26 cellular contexts compared by ENCODE assay signal in genomic region chr9:75927351-75927750, GRCh38.
"Had no signal": no experiment of that assay in that cellular context is flagged by ENCODE, and none has a peak within 500 bp of the region (broad histone marks: within the 10 kb centered on the region; RNA-seq: fewer than 3 reads in every experiment).

No MANE protein-coding gene starts in this region.

- H3K9me3 Mint-ChIP-seq: immature natural killer cell had no signal

- H3K4me3 Mint-ChIP-seq: immature natural killer cell; naive B cell; nephron; stimulated activated naive B cell treated with anti-CD40 and anti-IgM and Interleukin-4, amounts not matched to agents 10 μg/mL and 1 μg/mL and 100 μg/mL, for 72 hours; stimulated activated naive CD8-positive, alpha-beta T cell treated with anti-CD3 and anti-CD28 coated beads, Interleukin-15, amount 100 ng/mL, for 72 hours had no signal

- H3K36me3 ChIP-seq: heart left ventricle, pancreas, prostate gland, right lobe of liver, spleen, transverse colon had no signal

- H3K27ac Mint-ChIP-seq: immature natural killer cell; naive B cell; stimulated activated naive B cell treated with anti-CD40 and anti-IgM and Interleukin-4, amounts not matched to agents 10 μg/mL and 1 μg/mL and 100 μg/mL, for 72 hours; stimulated activated naive CD8-positive, alpha-beta T cell treated with anti-CD3 and anti-CD28 coated beads, Interleukin-15, amount 100 ng/mL, for 72 hours had no signal

- FAIRE-seq: keratinocyte, pancreas, urothelium cell line had no signal

- H3K4me3 ChIP-seq: coronary artery, heart left ventricle, pancreas, prostate gland, right lobe of liver, spleen, testis, transverse colon had no signal

- DNase-seq: effector CD4-positive, alpha-beta T cell; foreskin melanocyte; heart left ventricle; hypothalamus; immature natural killer cell; left cardiac atrium; left ventricle myocardium superior; mesendoderm; naive B cell; occipital lobe; pancreas; retina; right lobe of liver; spleen; stimulated activated CD4-positive, alpha-beta T cell treated with anti-CD3 and anti-CD28 coated beads, Interleukin-15, amount 100 ng/mL, for 24 hours; stimulated activated CD4-positive, alpha-beta T cell treated with anti-CD3 and anti-CD28 coated beads, Interleukin-1b, Interleukin-23, amount 100 ng/mL, for 48 hours; stimulated activated CD4-positive, alpha-beta T cell treated with anti-CD3 and anti-CD28 coated beads, Interleukin-4, amount 100 ng/mL, for 24 hours; stimulated activated naive B cell treated with anti-CD40 and anti-IgM and Interleukin-4, amounts not matched to agents 10 μg/mL and 1 μg/mL and 100 μg/mL, for 72 hours; stimulated activated naive CD8-positive, alpha-beta T cell treated with anti-CD3 and anti-CD28 coated beads, Interleukin-15, amount 100 ng/mL, for 72 hours; testis; transverse colon had no signal

- H3K27me3 Mint-ChIP-seq: naive B cell; stimulated activated naive CD8-positive, alpha-beta T cell treated with anti-CD3 and anti-CD28 coated beads, Interleukin-15, amount 100 ng/mL, for 72 hours had no signal

- H3K27me3 ChIP-seq: heart left ventricle, pancreas, right lobe of liver, spleen, testis, transverse colon had no signal

- H3K36me3 Mint-ChIP-seq: immature natural killer cell; naive B cell; stimulated activated naive B cell treated with anti-CD40 and anti-IgM and Interleukin-4, amounts not matched to agents 10 μg/mL and 1 μg/mL and 100 μg/mL, for 72 hours had no signal

- H3K4me1 ChIP-seq: prostate gland, right lobe of liver had no signal

- H3K4me1 Mint-ChIP-seq: naive B cell; stimulated activated naive B cell treated with anti-CD40 and anti-IgM and Interleukin-4, amounts not matched to agents 10 μg/mL and 1 μg/mL and 100 μg/mL, for 72 hours had no signal

- H3K9me3 ChIP-seq: pancreas, prostate gland, right lobe of liver, spleen, testis, transverse colon had no signal

- H3K27ac ChIP-seq: coronary artery, heart left ventricle, pancreas, prostate gland, right lobe of liver, spleen, testis, transverse colon had no signal

- ATAC-seq: heart left ventricle; left cardiac atrium; left ventricle myocardium superior; pancreas; right lobe of liver; stimulated activated naive B cell treated with anti-CD40 and anti-IgM and Interleukin-4, amounts not matched to agents 10 μg/mL and 1 μg/mL and 100 μg/mL, for 72 hours; stimulated activated naive CD8-positive, alpha-beta T cell treated with anti-CD3 and anti-CD28 coated beads, Interleukin-15, amount 100 ng/mL, for 72 hours had no signal
